8 cellular contexts compared by ENCODE assay signal in genomic region chr21:36059823-36060158, GRCh38. TPM values are rescaled to one million over a fixed set of nuclear protein-coding genes. Genes with fewer than 3 reads are reported as not detected.
DNase-seq lines count a peak whose midpoint lies in the region; ATAC-seq and TF ChIP-seq lines count a peak whose summit lies in the region.

No MANE protein-coding gene starts in this region.

- peaks cover 3 to 12% of the 10 kb centered on the region in 2 donors for H3K36me3 Mint-ChIP-seq in activated T-cell treated with anti-CD3 and anti-CD28 coated beads, Interleukin-2, amount 50 U/mL, for 72 hours (ENCODE audit: insufficient read depth in 2 of 2)
- H3K36me3 Mint-ChIP-seq in MCF 10A (ENCODE audit: insufficient read depth, unreplicated experiment) = peaks cover 29% of the 10 kb centered on the region

- BruUV-seq in MCF 10A (replicated peaks; lab: Mats Ljungman, UMichigan) = TSS peak; percentile 35

- intact Hi-C loops in MCF 10A (cut with micrococcal nuclease) (loop anchor here (2.0 kb wide), 1 partner anchor 53 kb away; no protein-coding TSS in a partner anchor), left colon (cut with DNase I, micrococcal nuclease) (loop anchor here in 1 of 2 donors (5.0 kb wide), 1 partner anchor 48 kb away; no protein-coding TSS in a partner anchor)

- peak overlapping the region; percentile 91 to 94 for H3K4me3 Mint-ChIP-seq in activated T-cell treated with anti-CD3 and anti-CD28 coated beads, Interleukin-2, amount 50 U/mL, for 72 hours
- peak overlapping the region; percentile 90 for H3K4me3 Mint-ChIP-seq in MCF 10A (ENCODE audit: unreplicated experiment)

- H3K27ac ChIP-seq in temporal lobe (ENCODE audit: low read depth, low read length) = peak overlapping the region; percentile 51

- peaks cover 27% of the 10 kb centered on the region for H3K4me1 Mint-ChIP-seq in activated T-cell treated with anti-CD3 and anti-CD28 coated beads, Interleukin-2, amount 50 U/mL, for 72 hours (ENCODE audit: low read depth)
- peaks cover 6% of the 10 kb centered on the region for H3K4me1 Mint-ChIP-seq in MCF 10A (ENCODE audit: insufficient read depth, unreplicated experiment)

- DNase-seq in activated T-cell treated with anti-CD3 and anti-CD28 coated beads, Interleukin-2, amount 50 U/mL, for 72 hours = no peak
- DNase-seq in activated T-cell treated with anti-CD3 and anti-CD28 coated beads, Interleukin-2, amount 50 U/mL, for 1 hour = no peak
- DNase-seq in NCI-H2227 (lab: John Stamatoyannopoulos, UW; ENCODE audit: unreplicated experiment) (peak; percentile 82), MCF 10A (ENCODE audit: unreplicated experiment) (no peak), left colon (peak; percentile 59 to 68), NCI-H2171 (lab: John Stamatoyannopoulos, UW) (no peak)

- H3K9me3 Mint-ChIP-seq in activated T-cell treated with anti-CD3 and anti-CD28 coated beads, Interleukin-2, amount 50 U/mL, for 72 hours = no peaks in the 10 kb centered on the region
- no peaks in the 10 kb centered on the region for H3K9me3 Mint-ChIP-seq in MCF 10A (ENCODE audit: unreplicated experiment)

- peak; percentile 43 to 48 for ATAC-seq in activated T-cell treated with anti-CD3 and anti-CD28 coated beads, Interleukin-2, amount 50 U/mL, for 72 hours (replicated peaks in 1 of 2)
- ATAC-seq in HG02588 (IDR thresholded peaks at IDR 0.05; ENCODE audit: unreplicated experiment) = peak; percentile 48
- ATAC-seq in left colon = peak; percentile 52

- no peak for TF ChIP-seq CTCF in MCF 10A (IDR thresholded peaks at IDR 0.05; ENCODE audit: unreplicated experiment)

- CTCF ChIA-PET in MCF 10A (lab: Yijun Ruan, JAX) = interaction anchor here (0.6 to 2.3 kb wide), 12 partner anchors 11 to 1698 kb away, joined by 3 to 8 read pairs (median 4); no protein-coding TSS in a partner anchor

- no peaks in the 10 kb centered on the region for H3K27me3 Mint-ChIP-seq in activated T-cell treated with anti-CD3 and anti-CD28 coated beads, Interleukin-2, amount 50 U/mL, for 72 hours (ENCODE audit: low read depth)
- H3K27me3 Mint-ChIP-seq in MCF 10A (ENCODE audit: insufficient read depth, unreplicated experiment) = no peaks in the 10 kb centered on the region

- H3K27ac Mint-ChIP-seq in activated T-cell treated with anti-CD3 and anti-CD28 coated beads, Interleukin-2, amount 50 U/mL, for 72 hours = peak overlapping the region; percentile 98
- H3K27ac Mint-ChIP-seq in MCF 10A (ENCODE audit: low read depth, unreplicated experiment) = peak overlapping the region; percentile 90

- POLR2A ChIA-PET in MCF 10A (lab: Yijun Ruan, JAX) = interaction anchor here (0.7 to 2.6 kb wide), 27 partner anchors 9 to 1247 kb away, joined by 3 to 79 read pairs (median 5); partner anchors contain the start of genes CBR1 and MORC3

RNA-seq across cellular contexts. Expression of gene SETD4, which starts 0.5 kb away (rescaled TPM):
- 10 to 100 TPM; 14.0 to 16.7 TPM for total RNA-seq in activated T-cell treated with anti-CD3 and anti-CD28 coated beads, Interleukin-2, amount 50 U/mL, for 72 hours
- 22.6 and 23.3 TPM in 2 replicates for total RNA-seq in MCF 10A (2022)
- 10 to 100 TPM; 16.0 to 20.6 TPM for total RNA-seq in left colon
- 26.3 TPM for total RNA-seq in temporal lobe

RNA-seq across cellular contexts. Expression of gene CBR1, which starts 10.0 kb away (rescaled TPM):
- total RNA-seq in activated T-cell treated with anti-CD3 and anti-CD28 coated beads, Interleukin-2, amount 50 U/mL, for 72 hours = 10 to 100 TPM; 17.0 to 38.5 TPM
- total RNA-seq in MCF 10A (2022) (35.8 and 38.6 TPM in 2 replicates), left colon (10 to 100 TPM; 73.4 to 80.5 TPM), temporal lobe (15.0 TPM)

Comparison
In these comparisons a context has a peak if more than half of its experiments do, and no peak if none do; other contexts are left out.
1. DNase-seq: peak in NCI-H2227 (single experiment) and left colon (2 of 2); none in activated T-cell treated with anti-CD3 and anti-CD28 coated beads, Interleukin-2, amount 50 U/mL, for 72 hours (0 of 2), activated T-cell treated with anti-CD3 and anti-CD28 coated beads, Interleukin-2, amount 50 U/mL, for 1 hour (single experiment), MCF 10A (single experiment) and NCI-H2171 (single experiment).
2. Peak in every context shown above with its lines, with median percentiles within 50 percentile points of each other: ATAC-seq.